ENCODE assay signal across 1 cellular context in the genomic region with DNA sequence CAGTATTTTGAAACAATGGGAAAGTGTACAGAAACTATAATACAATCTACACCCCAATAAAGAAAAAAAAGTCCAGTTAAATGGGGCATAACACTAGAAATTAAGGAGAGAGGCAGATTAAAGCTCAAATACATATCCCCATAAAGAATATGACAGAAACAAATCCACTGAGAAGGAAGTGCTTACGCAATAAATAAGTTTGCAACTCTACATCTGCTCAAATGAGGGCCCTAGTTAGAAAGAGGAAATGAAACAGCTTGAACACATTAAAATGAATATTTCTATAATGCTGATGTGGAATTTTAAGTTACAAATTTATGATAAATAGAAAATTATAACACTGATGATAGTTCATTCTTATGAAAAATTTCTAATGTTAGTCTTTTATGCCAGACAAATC.
TF ChIP-seq lines count a peak whose summit lies in the region.

No MANE protein-coding gene starts in this region.

TF ChIP-seq in SK-N-SH, 30 proteins besides CTCF, POLR2A, EP300 and RAD21 (continued from another document):
- TF ChIP-seq REST (IDR thresholded peaks at IDR 0.05; ENCODE audit: low read depth, low read length), result no peak
- TF ChIP-seq RFX5 (IDR thresholded peaks at IDR 0.05; ENCODE audit: low read length), result no peak
